Comparison of ENCODE assay signal across 8 cellular contexts in genomic region chr1:29236993-29237905, GRCh38. TPM values are rescaled to one million over a fixed set of nuclear protein-coding genes. Genes with fewer than 3 reads are reported as not detected.
DNase-seq lines count a peak whose midpoint lies in the region; ATAC-seq and TF ChIP-seq lines count a peak whose summit lies in the region.

No MANE protein-coding gene starts in this region.

- peak overlapping the region; percentile 92 for H3K9ac ChIP-seq in NT2/D1 (ENCODE audit: insufficient read length, low read depth)

- H3K4me1 ChIP-seq in NT2/D1 (ENCODE audit: insufficient read depth, insufficient read length) = peaks cover 27% of the 10 kb centered on the region
- H3K4me1 ChIP-seq in breast epithelium = peaks cover 4 to 16% of the 10 kb centered on the region in 2 donors
- H3K4me1 ChIP-seq in spleen = peaks cover 16 to 31% (median 26%) of the 10 kb centered on the region in 6 donors

- DNase-seq in DMS 273 (lab: John Stamatoyannopoulos, UW; ENCODE audit: unreplicated experiment) = peak; percentile 79
- no peak for DNase-seq in DMS 273 treated with DMSO at 0.1 percent for 48 hours (lab: John Stamatoyannopoulos, UW)
- DNase-seq in NT2/D1 (ENCODE audit: low read depth, low spot score) = no peak
- DNase-seq in breast epithelium (ENCODE audit: low spot score in 2 of 2) = peak in 1 of 2 donors; percentile 53
- DNase-seq in iris pigment epithelial cell (ENCODE audit: low read depth) = peak; percentile 51
- peak; percentile 84 for DNase-seq in spleen

- TF ChIP-seq POLR2A in breast epithelium (IDR thresholded peaks at IDR 0.05) (no peak), spleen (IDR thresholded peaks at IDR 0.05) (no peak)

- TF ChIP-seq CTCF in breast epithelium (IDR thresholded peaks at IDR 0.05) (no peak), spleen (IDR thresholded peaks at IDR 0.05 in 8 of 11, conservative IDR thresholded peaks at IDR 0.05 in 3 of 11) (no peak)

- H3K9me3 ChIP-seq in NT2/D1 (ENCODE audit: insufficient read depth, low read length) = no peaks in the 10 kb centered on the region
- H3K9me3 ChIP-seq in breast epithelium = no peaks in the 10 kb centered on the region
- no peaks in the 10 kb centered on the region for H3K9me3 ChIP-seq in spleen

- H3K36me3 ChIP-seq in NT2/D1 (ENCODE audit: insufficient read depth, insufficient read length, low read length) = no peaks in the 10 kb centered on the region
- no peaks in the 10 kb centered on the region for H3K36me3 ChIP-seq in breast epithelium
- no peaks in the 10 kb centered on the region for H3K36me3 ChIP-seq in spleen

- 1 to 7% (median 1%) methylated on average over 2 to 95 of the region's 95 CpGs for WGBS in spleen, 5 donors

- H3K4me3 ChIP-seq in NT2/D1 (ENCODE audit: insufficient read length, low read depth) (peak overlapping the region; percentile 83), breast epithelium (peak overlapping the region; percentile 58 to 77 (median 76)), spleen (peak overlapping the region; percentile 36 to 80 (median 57))

- H3K27me3 ChIP-seq in NT2/D1 (ENCODE audit: insufficient read depth, insufficient read length) (peaks cover 58% of the 10 kb centered on the region), breast epithelium (no peaks in the 10 kb centered on the region), spleen (replicated peaks in 1 of 7) (peaks cover 0 to 81% (median 36%) of the 10 kb centered on the region in 7 donors)

- intact Hi-C loops in breast epithelium (cut with DNase I; ENCODE audit: low total_unique reads) = loop anchor here (10.0 kb wide), 1 partner anchor 848 kb away; no protein-coding TSS in a partner anchor
- intact Hi-C loops in spleen (cut with DNase I; ENCODE audit: low total_unique reads) = loop anchor here (5.0 to 10.0 kb wide), 2 partner anchors 1145 to 1478 kb away; no protein-coding TSS in a partner anchor

- H3K27ac ChIP-seq in breast epithelium (peak overlapping the region; percentile 75 to 83), spleen (peak overlapping the region in 2 of 8 donors; percentile 40 to 43)

- ATAC-seq in GM18520 (IDR thresholded peaks at IDR 0.05; ENCODE audit: unreplicated experiment) = no peak
- ATAC-seq in activated CD4-positive, CD25-positive, alpha-beta regulatory T cell treated with anti-CD3 and anti-CD28 coated beads, Interleukin-2, amount 50 U/mL, for 24 hours = no peak

RNA-seq across cellular contexts. Expression of gene PTPRU, which starts 0.9 kb away (rescaled TPM):
- total RNA-seq in breast epithelium (10 to 100 TPM; 16.0 to 33.1 (median 32.5) TPM), spleen (10 to 100 TPM in 2 of 7 donors, 1 to 10 TPM in 5; 4.3 to 10.8 (median 6.1) TPM)
- polyA plus RNA-seq in spleen = 1 to 10 TPM in 2 of 3 donors, under 1 TPM in 1; 1.00 to 3.1 (median 1.7) TPM

RNA-seq across cellular contexts. Expression of gene MECR, which starts 6.5 kb away (rescaled TPM):
- total RNA-seq in breast epithelium (10 to 100 TPM; 21.0 to 23.3 (median 21.3) TPM), spleen (10 to 100 TPM in 4 of 7 donors, 1 to 10 TPM in 3; 6.4 to 25.4 (median 12.9) TPM)
- polyA plus RNA-seq in spleen = 10 to 100 TPM; 14.3 to 18.3 (median 17.8) TPM

RNA-seq across cellular contexts. Expression of gene SRSF4, which starts 55.5 kb away (rescaled TPM):
- total RNA-seq in breast epithelium (10 to 100 TPM; 79.7 to 86.2 (median 85.2) TPM), spleen (10 to 100 TPM; 77.6 to 94.7 (median 87.6) TPM)
- polyA plus RNA-seq in spleen = 10 to 100 TPM; 36.9 to 66.4 (median 62.4) TPM

Comparison
In these comparisons a context has a peak if more than half of its experiments do, and no peak if none do; other contexts are left out.
1. DNase-seq: peak in DMS 273 (single experiment), iris pigment epithelial cell (single experiment) and spleen (single experiment); none in DMS 273 treated with DMSO at 0.1 percent for 48 hours (single experiment) and NT2/D1 (single experiment).
2. Peak in every context shown above with its lines, with median percentiles within 50 percentile points of each other: H3K4me3 ChIP-seq.